37 cellular contexts compared by ENCODE assay signal in the genomic region with DNA sequence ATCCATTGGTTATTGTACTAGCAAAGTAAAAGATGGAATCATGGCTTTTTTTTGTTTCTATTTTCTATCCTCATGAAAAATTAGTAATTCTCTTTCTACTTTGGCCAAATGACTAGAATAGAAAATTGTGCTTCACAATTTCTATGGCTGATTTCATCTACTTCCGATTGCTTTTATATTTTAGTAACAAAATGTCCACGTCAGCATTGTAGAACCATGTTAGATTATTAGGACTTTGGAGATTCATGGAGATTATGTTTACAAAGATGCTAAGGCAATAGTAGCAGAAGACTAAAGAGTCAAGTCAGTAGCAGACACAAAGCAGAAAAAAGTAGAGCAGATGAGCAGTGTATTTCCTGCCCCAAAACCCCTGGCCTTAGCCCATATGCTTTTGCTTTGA.
"Had no signal": no experiment of that assay in that cellular context is flagged by ENCODE, and none has a peak within 500 bp of the region (broad histone marks: within the 10 kb centered on the region; RNA-seq: fewer than 3 reads in every experiment).

No MANE protein-coding gene starts in this region.

- DNase-seq: activated B cell treated with CpG ODN at 0.5 μM for 24 hours; activated CD4-positive, alpha-beta memory T cell treated with anti-CD3 and anti-CD28 coated beads for 36 hours; activated CD4-positive, alpha-beta T cell treated with anti-CD3 and anti-CD28 coated beads for 4 hours; activated CD4-positive, alpha-beta T cell treated with anti-CD3 and anti-CD28 coated beads, Interleukin-2, amount 10 ng/mL, durations not matched to agents 24 days and 14 days; activated CD4-positive, alpha-beta T cell treated with anti-CD3 and anti-CD28 coated beads, Interleukin-2, amount 50 U/mL, for 1 hour; activated CD4-positive, alpha-beta T cell treated with anti-CD3 and anti-CD28 coated beads, Interleukin-2, amount 50 U/mL, for 4 hours; activated CD4-positive, CD25-positive, alpha-beta regulatory T cell treated with anti-CD3 and anti-CD28 coated beads, Interleukin-2, amount 50 U/mL, for 72 hours; activated CD8-positive, alpha-beta memory T cell treated with anti-CD3 and anti-CD28 coated beads, Interleukin-2, amount 50 U/mL, for 4 hours; activated CD8-positive, alpha-beta T cell treated with anti-CD3 and anti-CD28 coated beads for 36 hours; activated effector memory CD4-positive, alpha-beta T cell treated with anti-CD3 and anti-CD28 coated beads, Interleukin-2, amount 50 U/mL, for 16 hours; activated naive CD4-positive, alpha-beta T cell treated with anti-CD3 and anti-CD28 coated beads, Interleukin-2, amount 10 ng/mL, durations not matched to agents 7 days and 5 days; activated naive CD4-positive, alpha-beta T cell treated with Interleukin-2 at 50 U/mL for 16 hours; activated naive CD8-positive, alpha-beta T cell treated with anti-CD3 and anti-CD28 coated beads, Interleukin-2, amount 10 ng/mL, durations not matched to agents 7 days and 5 days; activated naive CD8-positive, alpha-beta T cell treated with anti-CD3 and anti-CD28 coated beads, Interleukin-2, amount 50 U/mL, for 24 hours; activated T-cell treated with anti-CD3 and anti-CD28 coated beads for 4 hours; activated T-cell treated with anti-CD3 and anti-CD28 coated beads, Interleukin-2, amount 50 U/mL, for 1 hour; activated T-cell treated with anti-CD3 and anti-CD28 coated beads, Interleukin-2, amount 50 U/mL, for 4 hours; activated T-cell treated with anti-CD3 and anti-CD28 coated beads, Interleukin-2, amount 50 U/mL, for 72 hours; amygdala; anterior cingulate cortex; caudate nucleus; cerebellar nuclear complex; T-helper 2 cell; T-helper 9 cell had no signal

- ATAC-seq: activated CD8-positive, alpha-beta T cell treated with anti-CD3 and anti-CD28 coated beads for 36 hours; activated naive CD8-positive, alpha-beta T cell treated with anti-CD3 and anti-CD28 coated beads, Interleukin-2, amount 50 U/mL, for 24 hours; activated T-cell treated with anti-CD3 and anti-CD28 coated beads, Interleukin-2, amount 50 U/mL, for 4 hours; activated T-cell treated with anti-CD3 and anti-CD28 coated beads, Interleukin-2, amount 50 U/mL, for 72 hours; activated T-helper 17 cell treated with anti-CD3 and anti-CD28 coated beads, Interleukin-2, amount 50 U/mL, for 72 hours had no signal

- H3K9me3 ChIP-seq: ascending aorta had no signal

- H3K27ac Mint-ChIP-seq: activated B cell treated with CpG ODN at 0.5 μM for 24 hours; activated CD4-positive, alpha-beta memory T cell treated with anti-CD3 and anti-CD28 coated beads for 36 hours; activated CD4-positive, alpha-beta T cell treated with anti-CD3 and anti-CD28 coated beads, Interleukin-2, amount 10 ng/mL, durations not matched to agents 24 days and 14 days; activated CD8-positive, alpha-beta T cell treated with anti-CD3 and anti-CD28 coated beads for 36 hours; activated naive CD4-positive, alpha-beta T cell treated with anti-CD3 and anti-CD28 coated beads, Interleukin-2, amount 10 ng/mL, durations not matched to agents 7 days and 5 days; activated naive CD4-positive, alpha-beta T cell treated with anti-CD3 and anti-CD28 coated beads, Interleukin-2, amount 50 U/mL, for 24 hours; activated naive CD8-positive, alpha-beta T cell; activated naive CD8-positive, alpha-beta T cell treated with anti-CD3 and anti-CD28 coated beads, Interleukin-2, amount 10 ng/mL, durations not matched to agents 7 days and 5 days; activated naive CD8-positive, alpha-beta T cell treated with anti-CD3 and anti-CD28 coated beads, Interleukin-2, amount 50 U/mL, for 24 hours; activated T-cell treated with anti-CD3 and anti-CD28 coated beads, Interleukin-2, amount 50 U/mL, for 72 hours; activated T-helper 1 cell treated with anti-CD3 and anti-CD28 coated beads, Interleukin-12 subunit alpha, Interleukin-12 subunit beta, Interleukin-2, Interleukin-4 antibody, amounts not matched to agents 30 ng/mL and 10 ng/mL and 1 ng/mL, durations not matched to agents 14 hours and 24 hours and 36 hours; activated T-helper 17 cell treated with anti-CD3 and anti-CD28 coated beads, Interleukin-2, amount 50 U/mL, for 72 hours; brain; T-helper 1 cell treated with Interleukin-12 subunit alpha and Interleukin-12 subunit beta and Interleukin-4 antibody, amounts not matched to agents 30 μg/mL and 1 μg/mL, for 36 hours; T-helper 2 cell treated with Interferon-gamma antibody and Interleukin-4, amounts not matched to agents 5 μg/mL and 100 μg/mL, for 36 hours had no signal

- H3K36me3 ChIP-seq: ascending aorta, cardiac muscle cell had no signal

- H3K4me3 Mint-ChIP-seq: activated B cell treated with CpG ODN at 0.5 μM for 24 hours; activated CD4-positive, alpha-beta memory T cell treated with anti-CD3 and anti-CD28 coated beads for 36 hours; activated CD4-positive, alpha-beta T cell treated with anti-CD3 and anti-CD28 coated beads, Interleukin-2, amount 10 ng/mL, durations not matched to agents 24 days and 14 days; activated CD8-positive, alpha-beta T cell treated with anti-CD3 and anti-CD28 coated beads for 36 hours; activated naive CD4-positive, alpha-beta T cell treated with anti-CD3 and anti-CD28 coated beads, Interleukin-2, amount 10 ng/mL, durations not matched to agents 7 days and 5 days; activated naive CD4-positive, alpha-beta T cell treated with anti-CD3 and anti-CD28 coated beads, Interleukin-2, amount 50 U/mL, for 24 hours; activated naive CD8-positive, alpha-beta T cell; activated naive CD8-positive, alpha-beta T cell treated with anti-CD3 and anti-CD28 coated beads, Interleukin-2, amount 10 ng/mL, durations not matched to agents 7 days and 5 days; activated naive CD8-positive, alpha-beta T cell treated with anti-CD3 and anti-CD28 coated beads, Interleukin-2, amount 50 U/mL, for 24 hours; activated T-cell treated with anti-CD3 and anti-CD28 coated beads, Interleukin-2, amount 50 U/mL, for 4 hours; activated T-cell treated with anti-CD3 and anti-CD28 coated beads, Interleukin-2, amount 50 U/mL, for 72 hours; activated T-helper 1 cell treated with anti-CD3 and anti-CD28 coated beads, Interleukin-12 subunit alpha, Interleukin-12 subunit beta, Interleukin-2, Interleukin-4 antibody, amounts not matched to agents 30 ng/mL and 10 ng/mL and 1 ng/mL, durations not matched to agents 14 hours and 24 hours and 36 hours; activated T-helper 17 cell treated with anti-CD3 and anti-CD28 coated beads, Interleukin-2, amount 50 U/mL, for 72 hours; brain; central memory CD8-positive, alpha-beta T cell; T-helper 1 cell treated with Interleukin-12 subunit alpha and Interleukin-12 subunit beta and Interleukin-4 antibody, amounts not matched to agents 30 μg/mL and 1 μg/mL, for 36 hours; T-helper 2 cell treated with Interferon-gamma antibody and Interleukin-4, amounts not matched to agents 5 μg/mL and 100 μg/mL, for 36 hours had no signal

- H3K9me3 Mint-ChIP-seq: activated B cell treated with CpG ODN at 0.5 μM for 24 hours; activated CD4-positive, alpha-beta memory T cell treated with anti-CD3 and anti-CD28 coated beads for 36 hours; activated CD8-positive, alpha-beta T cell treated with anti-CD3 and anti-CD28 coated beads for 36 hours; activated naive CD4-positive, alpha-beta T cell treated with anti-CD3 and anti-CD28 coated beads, Interleukin-2, amount 10 ng/mL, durations not matched to agents 7 days and 5 days; activated naive CD8-positive, alpha-beta T cell treated with anti-CD3 and anti-CD28 coated beads, Interleukin-2, amount 10 ng/mL, durations not matched to agents 7 days and 5 days; activated naive CD8-positive, alpha-beta T cell treated with anti-CD3 and anti-CD28 coated beads, Interleukin-2, amount 50 U/mL, for 24 hours; activated T-cell treated with anti-CD3 and anti-CD28 coated beads, Interleukin-2, amount 50 U/mL, for 4 hours; activated T-cell treated with anti-CD3 and anti-CD28 coated beads, Interleukin-2, amount 50 U/mL, for 72 hours; activated T-helper 1 cell treated with anti-CD3 and anti-CD28 coated beads, Interleukin-12 subunit alpha, Interleukin-12 subunit beta, Interleukin-2, Interleukin-4 antibody, amounts not matched to agents 30 ng/mL and 10 ng/mL and 1 ng/mL, durations not matched to agents 14 hours and 24 hours and 36 hours; brain; central memory CD8-positive, alpha-beta T cell; T-helper 1 cell treated with Interleukin-12 subunit alpha and Interleukin-12 subunit beta and Interleukin-4 antibody, amounts not matched to agents 30 μg/mL and 1 μg/mL, for 36 hours; T-helper 2 cell treated with Interferon-gamma antibody and Interleukin-4, amounts not matched to agents 5 μg/mL and 100 μg/mL, for 36 hours had no signal

- H3K27me3 ChIP-seq: ascending aorta, cardiac muscle cell had no signal

- H3K4me1 Mint-ChIP-seq: activated CD4-positive, alpha-beta T cell treated with anti-CD3 and anti-CD28 coated beads, Interleukin-2, amount 10 ng/mL, durations not matched to agents 24 days and 14 days; activated naive CD4-positive, alpha-beta T cell treated with anti-CD3 and anti-CD28 coated beads, Interleukin-2, amount 10 ng/mL, durations not matched to agents 7 days and 5 days; activated naive CD8-positive, alpha-beta T cell treated with anti-CD3 and anti-CD28 coated beads, Interleukin-2, amount 10 ng/mL, durations not matched to agents 7 days and 5 days; activated naive CD8-positive, alpha-beta T cell treated with anti-CD3 and anti-CD28 coated beads, Interleukin-2, amount 50 U/mL, for 24 hours; activated T-helper 17 cell treated with anti-CD3 and anti-CD28 coated beads, Interleukin-2, amount 50 U/mL, for 72 hours; brain had no signal

- H3K27ac ChIP-seq: ascending aorta, cardiac muscle cell, VCaP had no signal

- FAIRE-seq: bronchial epithelial cell, TTC549 had no signal

- H3K36me3 Mint-ChIP-seq: activated CD4-positive, alpha-beta memory T cell treated with anti-CD3 and anti-CD28 coated beads for 36 hours; activated naive CD4-positive, alpha-beta T cell treated with anti-CD3 and anti-CD28 coated beads, Interleukin-2, amount 10 ng/mL, durations not matched to agents 7 days and 5 days; activated naive CD4-positive, alpha-beta T cell treated with anti-CD3 and anti-CD28 coated beads, Interleukin-2, amount 50 U/mL, for 24 hours; activated naive CD8-positive, alpha-beta T cell treated with anti-CD3 and anti-CD28 coated beads, Interleukin-2, amount 10 ng/mL, durations not matched to agents 7 days and 5 days; brain had no signal

- H3K27me3 Mint-ChIP-seq: activated B cell treated with CpG ODN at 0.5 μM for 24 hours; activated CD4-positive, alpha-beta memory T cell treated with anti-CD3 and anti-CD28 coated beads for 36 hours; activated CD4-positive, alpha-beta T cell treated with anti-CD3 and anti-CD28 coated beads, Interleukin-2, amount 10 ng/mL, durations not matched to agents 24 days and 14 days; activated CD8-positive, alpha-beta T cell treated with anti-CD3 and anti-CD28 coated beads for 36 hours; activated naive CD4-positive, alpha-beta T cell treated with anti-CD3 and anti-CD28 coated beads, Interleukin-2, amount 10 ng/mL, durations not matched to agents 7 days and 5 days; activated naive CD4-positive, alpha-beta T cell treated with anti-CD3 and anti-CD28 coated beads, Interleukin-2, amount 50 U/mL, for 24 hours; activated naive CD8-positive, alpha-beta T cell; activated naive CD8-positive, alpha-beta T cell treated with anti-CD3 and anti-CD28 coated beads, Interleukin-2, amount 10 ng/mL, durations not matched to agents 7 days and 5 days; activated naive CD8-positive, alpha-beta T cell treated with anti-CD3 and anti-CD28 coated beads, Interleukin-2, amount 50 U/mL, for 24 hours; activated T-helper 17 cell treated with anti-CD3 and anti-CD28 coated beads, Interleukin-2, amount 50 U/mL, for 72 hours; brain; central memory CD8-positive, alpha-beta T cell had no signal

- H3K4me1 ChIP-seq: ascending aorta had no signal

- H3K4me3 ChIP-seq: ascending aorta, cardiac muscle cell had no signal
